ENCODE assay signal across 26 cellular contexts in the genomic region with DNA sequence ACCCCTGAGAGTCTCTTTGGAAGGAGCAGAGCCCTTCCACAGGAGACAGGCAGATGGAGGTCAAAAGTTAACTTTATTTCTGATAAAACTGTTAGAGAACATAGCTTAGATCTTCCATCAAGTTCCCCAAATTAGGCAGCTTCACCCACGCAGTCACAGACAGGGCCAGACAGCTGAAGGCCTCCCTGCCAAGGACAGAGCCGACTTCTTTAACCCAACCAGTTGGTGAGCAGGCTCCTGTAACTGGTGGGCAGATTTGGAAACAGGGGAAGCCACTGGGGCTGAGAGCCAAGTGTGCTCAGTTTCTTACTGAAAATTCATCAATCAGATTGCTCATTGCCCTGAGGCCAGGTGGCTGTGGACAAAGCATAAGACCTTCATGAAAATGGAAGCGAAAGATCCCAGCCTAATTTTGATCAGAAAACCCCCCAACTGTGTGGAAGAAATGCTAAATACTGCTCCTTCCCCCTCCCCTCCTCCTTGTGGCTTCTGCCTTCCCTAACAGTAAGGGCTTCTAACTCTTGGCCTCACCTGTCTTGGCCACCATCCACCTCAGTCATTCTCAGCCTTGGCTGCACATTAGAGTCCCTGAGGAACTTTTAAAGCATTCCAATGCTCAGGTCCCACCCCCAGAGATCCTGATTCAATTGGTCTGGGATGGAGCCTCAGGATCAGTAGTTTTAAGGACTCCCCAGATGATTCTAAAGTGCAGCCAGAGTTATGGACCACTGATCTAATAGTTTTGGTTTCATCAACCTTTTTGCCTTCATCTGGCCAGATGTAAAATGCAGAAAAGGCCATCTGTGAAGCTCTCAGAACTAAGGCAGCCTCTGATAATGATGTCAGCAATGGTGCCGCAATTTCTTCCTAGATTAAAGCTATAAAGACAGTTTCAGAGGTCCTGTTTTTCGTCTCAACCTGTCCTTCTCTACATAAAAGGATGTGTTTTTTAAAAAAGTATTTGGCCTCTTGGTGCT. TPM values are rescaled to one million over a fixed set of nuclear protein-coding genes. Genes with fewer than 3 reads are reported as not detected.
"Had no signal": no experiment of that assay in that cellular context is flagged by ENCODE, and none has a peak within 500 bp of the region (broad histone marks: within the 10 kb centered on the region; RNA-seq: fewer than 3 reads in every experiment).

No MANE protein-coding gene starts in this region.

- H3K4me3 ChIP-seq: coronary artery, esophagus squamous epithelium had no signal

- H3K9me3 Mint-ChIP-seq: brain; natural killer cell treated with Interleukin-12 subunit alpha and Interleukin-12 subunit beta and Interleukin-15 and Interleukin-18, amount 100 ng/mL, for 72 hours; WTC11 had no signal

- H3K9me3 ChIP-seq: esophagus squamous epithelium had no signal

- H3K4me1 ChIP-seq: esophagus squamous epithelium had no signal

- H3K36me3 ChIP-seq: esophagus squamous epithelium had no signal

- H3K27ac ChIP-seq: coronary artery, esophagus squamous epithelium had no signal

- H3K36me3 Mint-ChIP-seq: activated naive CD8-positive, alpha-beta T cell; brain; natural killer cell treated with Interleukin-12 subunit alpha and Interleukin-12 subunit beta and Interleukin-15 and Interleukin-18, amount 100 ng/mL, for 72 hours; WTC11 had no signal

- H3K27ac Mint-ChIP-seq: activated CD8-positive, alpha-beta T cell treated with anti-CD3 and anti-CD28 coated beads, Interleukin-2, amount 10 ng/mL, durations not matched to agents 7 days and 5 days; activated naive CD8-positive, alpha-beta T cell; brain; natural killer cell treated with Interleukin-12 subunit alpha and Interleukin-12 subunit beta and Interleukin-15 and Interleukin-18, amount 100 ng/mL, for 72 hours; WTC11 had no signal

- ATAC-seq: activated CD8-positive, alpha-beta T cell treated with anti-CD3 and anti-CD28 coated beads, Interleukin-2, amount 10 ng/mL, durations not matched to agents 7 days and 5 days; left ventricle myocardium superior; natural killer cell treated with Interleukin-12 subunit alpha and Interleukin-12 subunit beta and Interleukin-15 and Interleukin-18, amount 100 ng/mL, for 72 hours; sciatic nerve; WTC11 had no signal

- DNase-seq: activated CD4-positive, alpha-beta T cell treated with anti-CD3 and anti-CD28 coated beads for 4 hours; activated CD8-positive, alpha-beta memory T cell treated with anti-CD3 and anti-CD28 coated beads, Interleukin-2, amount 50 U/mL, for 4 hours; activated CD8-positive, alpha-beta T cell treated with anti-CD3 and anti-CD28 coated beads, Interleukin-2, amount 10 ng/mL, durations not matched to agents 7 days and 5 days; activated gamma-delta T cell; activated T-cell treated with anti-CD3 and anti-CD28 coated beads, Interleukin-2, amount 50 U/mL, for 48 hours; amygdala; central memory CD4-positive, alpha-beta T cell; effector CD4-positive, alpha-beta T cell; esophagus squamous epithelium; hypothalamus; left ventricle myocardium superior; mesenchymal stem cell; stimulated activated CD4-positive, alpha-beta T cell treated with anti-CD3 and anti-CD28 coated beads, Interleukin-2, amount 100 ng/mL, for 24 hours had no signal

- H3K4me3 Mint-ChIP-seq: activated CD8-positive, alpha-beta T cell treated with anti-CD3 and anti-CD28 coated beads, Interleukin-2, amount 10 ng/mL, durations not matched to agents 7 days and 5 days; activated naive CD8-positive, alpha-beta T cell; brain; natural killer cell treated with Interleukin-12 subunit alpha and Interleukin-12 subunit beta and Interleukin-15 and Interleukin-18, amount 100 ng/mL, for 72 hours; WTC11 had no signal

RNA-seq across cellular contexts. Expression of a gene that starts 11.5 kb away (rescaled TPM):
- total RNA-seq: activated CD8-positive, alpha-beta T cell treated with anti-CD3 and anti-CD28 coated beads, Interleukin-2, amount 10 ng/mL, durations not matched to agents 7 days and 5 days; esophagus squamous epithelium; fibroblast of villous mesenchyme; glomerular endothelial cell; kidney epithelial cell; left ventricle myocardium superior; natural killer cell treated with Interleukin-12 subunit alpha and Interleukin-12 subunit beta and Interleukin-15 and Interleukin-18, amount 100 ng/mL, for 72 hours; osteocyte; pulmonary artery endothelial cell; sciatic nerve; T-helper 2 cell treated with Interferon-gamma antibody and Interleukin-4, amounts not matched to agents 100 ng/mL and 5 ng/mL, for 36 hours; WTC11 had no signal

RNA-seq across cellular contexts. Expression of a gene that starts 55.8 kb away (rescaled TPM):
- total RNA-seq: activated CD8-positive, alpha-beta T cell treated with anti-CD3 and anti-CD28 coated beads, Interleukin-2, amount 10 ng/mL, durations not matched to agents 7 days and 5 days; esophagus squamous epithelium; fibroblast of villous mesenchyme; glomerular endothelial cell; kidney epithelial cell; left ventricle myocardium superior; natural killer cell treated with Interleukin-12 subunit alpha and Interleukin-12 subunit beta and Interleukin-15 and Interleukin-18, amount 100 ng/mL, for 72 hours; osteocyte; pulmonary artery endothelial cell; sciatic nerve; T-helper 2 cell treated with Interferon-gamma antibody and Interleukin-4, amounts not matched to agents 100 ng/mL and 5 ng/mL, for 36 hours; WTC11 had no signal
- polyA plus RNA-seq: thymus had no signal
